16 cellular contexts compared by ENCODE assay signal in genomic region chr2:133489641-133490411, GRCh38.
A peak's percentile ranks its signal among the peaks of the same experiment; 100 is the strongest.
DNase-seq lines count a peak whose midpoint lies in the region; ATAC-seq, FAIRE-seq and TF ChIP-seq lines count a peak whose summit lies in the region.
"Had no signal": no experiment of that assay in that cellular context is flagged by ENCODE, and none has a peak within 500 bp of the region (broad histone marks: within the 10 kb centered on the region; RNA-seq: fewer than 3 reads in every experiment).

No MANE protein-coding gene starts in this region.

- intact Hi-C loops in pancreas (cut with DNase I): no loop called here
- intact Hi-C loops in OCI-LY7 (cut with micrococcal nuclease; ENCODE audit: unreplicated experiment): no loop called here

- no peaks in the 10 kb centered on the region for H4K20me1 ChIP-seq in OCI-LY7 (ENCODE audit: insufficient read depth, low read length)

- H3K79me2 ChIP-seq in OCI-LY7 (ENCODE audit: insufficient read depth, low read depth, low read length): no peaks in the 10 kb centered on the region

- no peak for FAIRE-seq in pancreas (lab: Jason Lieb, UNC)

- H3K27ac ChIP-seq in pancreas (no peak overlapping the region), OCI-LY7 (ENCODE audit: low read depth, low read length, poor library complexity, severe bottlenecking) (no peak overlapping the region)
- H3K27ac ChIP-seq: SJCRH30, spleen had no signal

- CTCF ChIA-PET in OCI-LY7 (lab: Charles Lee; ENCODE audit: unreplicated experiment): no interaction called here

- no peak overlapping the region for H2AFZ ChIP-seq in OCI-LY7 (ENCODE audit: low read length)

- DNase-seq in AG20443 (ENCODE audit: low spot score): peak; percentile 77
- peak; percentile 36 for DNase-seq in NCI-H2029 (lab: John Stamatoyannopoulos, UW)
- DNase-seq in fibroblast of the aortic adventitia (ENCODE audit: low read depth): peak; percentile 90
- peak in 3 of 6 donors; percentile 28 to 44 (median 28) for DNase-seq in pancreas
- DNase-seq in OCI-LY7 (ENCODE audit: low spot score): no peak
- DNase-seq in NCI-H526 treated with DMSO at 0.1 percent for 48 hours (lab: John Stamatoyannopoulos, UW): no peak
- DNase-seq: activated CD4-positive, alpha-beta T cell treated with anti-CD3 and anti-CD28 coated beads, Interleukin-2, amount 50 U/mL, for 48 hours; activated T-cell treated with anti-CD3 and anti-CD28 coated beads, Interleukin-2, amount 50 U/mL, for 48 hours; AML-193; NCI-H2081; SJCRH30; spleen; stimulated activated naive CD8-positive, alpha-beta T cell treated with anti-CD3 and anti-CD28 coated beads, Interleukin-15, amount 100 ng/mL, for 72 hours had no signal

- H3K4me1 ChIP-seq in pancreas (no peaks in the 10 kb centered on the region), OCI-LY7 (ENCODE audit: insufficient read depth, low read length, poor library complexity, severe bottlenecking) (no peaks in the 10 kb centered on the region)
- H3K4me1 ChIP-seq: SJCRH30, spleen had no signal

- ATAC-seq in pancreas: peak; percentile 56 to 80 (median 76)
- ATAC-seq in HG03460 (IDR thresholded peaks at IDR 0.05; ENCODE audit: unreplicated experiment): no peak
- no peak for ATAC-seq in HG03432 (IDR thresholded peaks at IDR 0.05; ENCODE audit: unreplicated experiment)
- ATAC-seq: HCT116; stimulated activated naive CD8-positive, alpha-beta T cell treated with anti-CD3 and anti-CD28 coated beads, Interleukin-15, amount 100 ng/mL, for 72 hours had no signal

- no TSS peak for BruUV-seq in OCI-LY7 (replicated peaks; lab: Mats Ljungman, UMichigan)

- WGBS in pancreas, 2 donors: 41 to 44% methylated on average over 5 of the region's 5 CpGs

- H3K9me3 ChIP-seq in pancreas: no peaks in the 10 kb centered on the region
- no peaks in the 10 kb centered on the region for H3K9me3 ChIP-seq in OCI-LY7 (ENCODE audit: low read length)
- H3K9me3 ChIP-seq: SJCRH30, spleen had no signal

- no peaks in the 10 kb centered on the region for H3K9me2 ChIP-seq in OCI-LY7 (ENCODE audit: insufficient read depth, low read length)

- POLR2A ChIA-PET in OCI-LY7 (lab: Charles Lee): no interaction called here

- H3K36me3 ChIP-seq in pancreas (no peaks in the 10 kb centered on the region), OCI-LY7 (ENCODE audit: insufficient read depth, low read length) (no peaks in the 10 kb centered on the region)
- H3K36me3 ChIP-seq: SJCRH30, spleen had no signal

- no peak for TF ChIP-seq CTCF in fibroblast of the aortic adventitia (IDR thresholded peaks at IDR 0.05; ENCODE audit: insufficient read depth, low read length)
- TF ChIP-seq CTCF in pancreas (IDR thresholded peaks at IDR 0.05): no peak
- TF ChIP-seq CTCF in OCI-LY7 (conservative IDR thresholded peaks at IDR 0.05; ENCODE audit: low read length): no peak

- no peak overlapping the region for H3K4me3 ChIP-seq in fibroblast of the aortic adventitia (ENCODE audit: low read depth, low read length)
- H3K4me3 ChIP-seq in pancreas: no peak overlapping the region
- no peak overlapping the region for H3K4me3 ChIP-seq in OCI-LY7 (ENCODE audit: low read depth, low read length, poor library complexity, severe bottlenecking)
- H3K4me3 ChIP-seq: SJCRH30, spleen had no signal

- H3K27me3 ChIP-seq in pancreas: no peaks in the 10 kb centered on the region
- H3K27me3 ChIP-seq: SJCRH30, spleen had no signal

- H3K4me2 ChIP-seq in OCI-LY7 (ENCODE audit: low read length): no peak overlapping the region

Comparison
In these comparisons a context has a peak if more than half of its experiments do, and no peak if none do; other contexts are left out.
1. DNase-seq: peak in AG20443 (single experiment), NCI-H2029 (single experiment) and fibroblast of the aortic adventitia (single experiment); none in OCI-LY7 (single experiment) and NCI-H526 treated with DMSO at 0.1 percent for 48 hours (single experiment).
2. ATAC-seq: peak in pancreas (4 of 4); none in HG03460 (single experiment) and HG03432 (single experiment).